18 cellular contexts compared by ENCODE assay signal in genomic region chr1:81703352-81703735, GRCh38.
DNase-seq lines count a peak whose midpoint lies in the region; ATAC-seq and TF ChIP-seq lines count a peak whose summit lies in the region.
"Had no signal": no experiment of that assay in that cellular context is flagged by ENCODE, and none has a peak within 500 bp of the region (broad histone marks: within the 10 kb centered on the region; RNA-seq: fewer than 3 reads in every experiment).

No MANE protein-coding gene starts in this region.

- no TSS peak for BruUV-seq in Caco-2 (replicated peaks; lab: Mats Ljungman, UMichigan)

- no peak overlapping the region for H3K4me3 ChIP-seq in Caco-2 (ENCODE audit: low read depth, low read length)
- H3K4me3 ChIP-seq: HAP-1, vagina had no signal

- CTCF ChIA-PET in Caco-2 (lab: Charles Lee), result no interaction called here

- ATAC-seq in GM18907 (IDR thresholded peaks at IDR 0.05; ENCODE audit: unreplicated experiment), result no peak

- DNase-seq in Caco-2 (no peak), NCI-H460 (ENCODE audit: extremely low read depth, low read depth) (peak; percentile 26), dermis blood vessel endothelial cell (peak; percentile 79), mesothelial cell of epicardium (ENCODE audit: low spot score in 2 of 2, unreplicated experiment in 2 of 2) (no peak), DMS79 (lab: John Stamatoyannopoulos, UW) (no peak), KG1 (lab: John Stamatoyannopoulos, UW) (no peak)
- no peak for DNase-seq in activated CD4-positive, alpha-beta T cell treated with anti-CD3 and anti-CD28 coated beads, Interleukin-2, amount 50 U/mL, for 48 hours
- DNase-seq: activated CD4-positive, alpha-beta T cell treated with anti-CD3 and anti-CD28 coated beads, Interleukin-2, amount 50 U/mL, for 4 hours; BE2C; foreskin melanocyte; NCI-H524; retina; stimulated activated CD4-positive, alpha-beta T cell treated with anti-CD3 and anti-CD28 coated beads, Interleukin-4, amount 100 ng/mL, for 24 hours; T-helper 9 cell had no signal

- H3K36me3 Mint-ChIP-seq in Caco-2 (ENCODE audit: insufficient read depth, unreplicated experiment), result no peaks in the 10 kb centered on the region
- no peaks in the 10 kb centered on the region for H3K36me3 Mint-ChIP-seq in mesothelial cell of epicardium
- H3K36me3 Mint-ChIP-seq: stimulated activated memory B cell treated with anti-CD40 and anti-IgM and Interleukin-4, amounts not matched to agents 10 μg/mL and 1 μg/mL and 100 μg/mL, for 72 hours had no signal

- peaks cover 12% of the 10 kb centered on the region; the same call in 1 of the 2 replicates for H3K4me1 ChIP-seq in Caco-2
- H3K4me1 ChIP-seq: BE2C, vagina had no signal

- intact Hi-C loops in Caco-2 (cut with micrococcal nuclease; ENCODE audit: unreplicated experiment), result no loop called here

- no peaks in the 10 kb centered on the region for H3K9me3 ChIP-seq in Caco-2
- H3K9me3 ChIP-seq: BE2C, HAP-1, vagina had no signal

- H3K4me3 Mint-ChIP-seq in Caco-2 (ENCODE audit: unreplicated experiment), result peak overlapping the region; percentile 1
- H3K4me3 Mint-ChIP-seq in mesothelial cell of epicardium, result no peak overlapping the region
- H3K4me3 Mint-ChIP-seq: stimulated activated memory B cell treated with anti-CD40 and anti-IgM and Interleukin-4, amounts not matched to agents 10 μg/mL and 1 μg/mL and 100 μg/mL, for 72 hours had no signal

- POLR2A ChIA-PET in Caco-2 (lab: Charles Lee), result no interaction called here

- H3K4me1 Mint-ChIP-seq in Caco-2 (ENCODE audit: low read depth, unreplicated experiment), result peaks cover 22% of the 10 kb centered on the region
- H3K4me1 Mint-ChIP-seq in mesothelial cell of epicardium, result peaks cover 65% of the 10 kb centered on the region
- H3K4me1 Mint-ChIP-seq: stimulated activated memory B cell treated with anti-CD40 and anti-IgM and Interleukin-4, amounts not matched to agents 10 μg/mL and 1 μg/mL and 100 μg/mL, for 72 hours had no signal

- H3K27me3 Mint-ChIP-seq in Caco-2 (ENCODE audit: insufficient read depth, unreplicated experiment) (no peaks in the 10 kb centered on the region), mesothelial cell of epicardium (ENCODE audit: low read depth) (no peaks in the 10 kb centered on the region)
- H3K27me3 Mint-ChIP-seq: stimulated activated memory B cell treated with anti-CD40 and anti-IgM and Interleukin-4, amounts not matched to agents 10 μg/mL and 1 μg/mL and 100 μg/mL, for 72 hours had no signal

- H3K27ac Mint-ChIP-seq in Caco-2 (ENCODE audit: unreplicated experiment) (no peak overlapping the region), mesothelial cell of epicardium (peak overlapping the region; percentile 14)
- H3K27ac Mint-ChIP-seq: stimulated activated memory B cell treated with anti-CD40 and anti-IgM and Interleukin-4, amounts not matched to agents 10 μg/mL and 1 μg/mL and 100 μg/mL, for 72 hours had no signal

- H3K9me3 Mint-ChIP-seq in Caco-2 (ENCODE audit: unreplicated experiment), result no peaks in the 10 kb centered on the region
- H3K9me3 Mint-ChIP-seq in mesothelial cell of epicardium, result no peaks in the 10 kb centered on the region

- no peak for TF ChIP-seq CTCF in Caco-2 (IDR thresholded peaks at IDR 0.05; ENCODE audit: insufficient read depth in 1 of 2, low read depth in 1 of 2, low read length in 1 of 2, severe bottlenecking in 1 of 2, unreplicated experiment in 1 of 2)
- no peak for TF ChIP-seq CTCF in mesothelial cell of epicardium (IDR thresholded peaks at IDR 0.05; ENCODE audit: unreplicated experiment)

- no peaks in the 10 kb centered on the region for H3K27me3 ChIP-seq in Caco-2 (replicated peaks; ENCODE audit: control insufficient read depth, insufficient read depth, low read length)
- H3K27me3 ChIP-seq: BE2C, vagina had no signal

- no peaks in the 10 kb centered on the region for H3K36me3 ChIP-seq in Caco-2 (ENCODE audit: control insufficient read depth, insufficient read depth, low read length)
- H3K36me3 ChIP-seq: BE2C, HAP-1, vagina had no signal

Comparison
In these comparisons a context has a peak if more than half of its experiments do, and no peak if none do; other contexts are left out.
1. DNase-seq: peak in NCI-H460 (single experiment) and dermis blood vessel endothelial cell (single experiment); none in Caco-2 (0 of 2), mesothelial cell of epicardium (0 of 2), DMS79 (single experiment), KG1 (single experiment) and activated CD4-positive, alpha-beta T cell treated with anti-CD3 and anti-CD28 coated beads, Interleukin-2, amount 50 U/mL, for 48 hours (0 of 2).